20 cellular contexts compared by ENCODE assay signal in the genomic region with DNA sequence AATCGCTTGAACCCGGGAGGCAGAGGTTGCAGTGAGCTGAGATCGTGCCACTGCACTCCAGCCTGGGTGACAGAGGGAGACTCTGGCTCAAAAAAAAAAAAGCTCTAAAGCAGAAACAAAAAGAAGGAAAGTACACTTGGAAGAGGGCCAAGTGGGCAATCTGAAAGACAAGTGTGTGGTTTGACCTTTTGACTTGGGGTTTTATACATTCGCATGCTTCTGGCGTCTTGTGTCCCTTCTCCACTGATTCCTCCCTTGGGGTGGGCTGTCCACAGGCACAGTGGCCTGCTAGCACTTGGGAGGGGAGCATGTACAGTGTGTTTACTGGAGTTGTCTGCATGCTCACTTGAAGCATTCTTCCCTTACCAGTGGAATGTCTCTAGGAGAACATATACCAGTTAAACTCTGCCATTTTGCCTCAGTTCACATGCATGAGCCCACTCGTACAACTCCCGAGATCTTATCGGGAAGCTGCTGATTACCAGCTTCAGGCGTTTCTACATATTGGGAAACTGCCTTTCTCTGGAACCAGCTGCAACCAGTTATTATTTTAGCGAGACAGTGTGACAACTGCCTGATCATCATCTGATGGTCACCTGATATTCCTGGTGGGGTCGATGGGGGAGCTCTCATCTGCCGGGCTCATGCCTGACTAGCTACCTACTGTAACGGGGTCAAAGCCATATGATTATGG.
DNase-seq lines count a peak whose midpoint lies in the region; ATAC-seq, FAIRE-seq and TF ChIP-seq lines count a peak whose summit lies in the region.
"Had no signal": no experiment of that assay in that cellular context is flagged by ENCODE, and none has a peak within 500 bp of the region (broad histone marks: within the 10 kb centered on the region; RNA-seq: fewer than 3 reads in every experiment).

No MANE protein-coding gene starts in this region.

- TF ChIP-seq CTCF in NB4 (IDR thresholded peaks at IDR 0.05; ENCODE audit: low read depth, low read length): no peak
- TF ChIP-seq CTCF in K562 (IDR thresholded peaks at IDR 0.05 in 2 of 3, conservative IDR thresholded peaks at IDR 0.05 in 1 of 3; ENCODE audit: insufficient read depth in 2 of 3, low read depth in 1 of 3, low read length in 3 of 3): no peak

- H3K79me2 ChIP-seq in K562 (ENCODE audit: control insufficient read depth, insufficient read depth, low read length): no peaks in the 10 kb centered on the region

- no peak for TF ChIP-seq POLR2A in NB4 (IDR thresholded peaks at IDR 0.05; ENCODE audit: extremely low read depth, insufficient read length)
- TF ChIP-seq POLR2A in K562 (conservative IDR thresholded peaks at IDR 0.05): no peak

- in situ Hi-C loops in K562 (cut with MboI): no loop called here

- BruUV-seq in K562 (replicated peaks; lab: Mats Ljungman, UMichigan): no TSS peak

- whole genome bisulfite sequencing in K562 (ENCODE audit: insufficient coverage, low coverage, missing lambda C conversion rate): 4% methylated on average over 12 of the region's 13 CpGs

- H3K4me3 ChIP-seq in NB4 (ENCODE audit: low read depth, low read length) (no peak overlapping the region), K562 (no peak overlapping the region)
- H3K4me3 ChIP-seq: A549; BLaER1 treated with 17β-estradiol and CSF1 and Interleukin-3, amounts not matched to agents 10 nM and 100 nM; GM23338; SK-N-MC had no signal

- no peaks in the 10 kb centered on the region for H3K36me3 ChIP-seq in K562 (ENCODE audit: control insufficient read depth, insufficient read depth, low read length)
- H3K36me3 ChIP-seq: BLaER1 treated with 17β-estradiol and CSF1 and Interleukin-3, amounts not matched to agents 10 nM and 100 nM had no signal

- H3K27me3 ChIP-seq in K562 (ENCODE audit: control insufficient read depth in 2 of 2, insufficient read depth in 2 of 2, low read length in 2 of 2): peaks cover 11 to 20% of the 10 kb centered on the region in 2 experiments; a peak in 4 of 5 replicates
- H3K27me3 ChIP-seq: BLaER1 treated with 17β-estradiol and CSF1 and Interleukin-3, amounts not matched to agents 10 nM and 100 nM had no signal

- H3K27ac ChIP-seq in K562 (ENCODE audit: extremely low read depth, low read depth, low read length): no peak overlapping the region
- H3K27ac ChIP-seq: A549; BLaER1 treated with 17β-estradiol and CSF1 and Interleukin-3, amounts not matched to agents 10 nM and 100 nM; SK-N-MC had no signal

- no peak overlapping the region for H3K4me3 Mint-ChIP-seq in activated CD4-positive, alpha-beta T cell treated with anti-CD3 and anti-CD28 coated beads for 36 hours
- H3K4me3 Mint-ChIP-seq: CD4-positive, alpha-beta T cell; GM23338; H9; T-cell had no signal

- intact Hi-C loops in K562 (cut with micrococcal nuclease): loop anchor here (10.0 kb wide), 1 partner anchor 495 kb away; a partner anchor contains a TSS
- intact Hi-C loops in sciatic nerve (cut with DNase I): loop anchor here (10.0 kb wide), 1 partner anchor 615 kb away; no protein-coding TSS in a partner anchor
- intact Hi-C loops in activated CD4-positive, alpha-beta T cell treated with anti-CD3 and anti-CD28 coated beads for 36 hours (cut with DNase I, micrococcal nuclease): no loop called here

- no peaks in the 10 kb centered on the region for H3K4me1 Mint-ChIP-seq in activated CD4-positive, alpha-beta T cell treated with anti-CD3 and anti-CD28 coated beads for 36 hours
- H3K4me1 Mint-ChIP-seq: GM23338, T-cell had no signal

- H3K4me2 ChIP-seq in K562 (ENCODE audit: insufficient read depth, low read length): peak overlapping the region; percentile 40; the same call in 1 of the 2 replicates
- H3K4me2 ChIP-seq: A549, GM23338 had no signal

- FAIRE-seq in K562 (lab: Jason Lieb, UNC) (no peak), GM19239 (lab: Jason Lieb, UNC) (no peak)
- FAIRE-seq: A549, D721Med had no signal

- ATAC-seq in K562 (peak; percentile 18), sciatic nerve (peak; percentile 24)
- ATAC-seq in activated CD4-positive, alpha-beta T cell treated with anti-CD3 and anti-CD28 coated beads for 36 hours: no peak

- H3K27me3 Mint-ChIP-seq in activated CD4-positive, alpha-beta T cell treated with anti-CD3 and anti-CD28 coated beads for 36 hours: peaks cover 42% of the 10 kb centered on the region

- H3K9me1 ChIP-seq in K562 (ENCODE audit: control insufficient read depth, insufficient read depth, low read length): no peaks in the 10 kb centered on the region

- peaks cover 10 to 12% of the 10 kb centered on the region in 2 experiments; a peak in 4 of 5 replicates for H3K4me1 ChIP-seq in K562 (replicated peaks in 1 of 2; ENCODE audit: control insufficient read depth in 2 of 2, insufficient read depth in 2 of 2, low read length in 2 of 2)
- H3K4me1 ChIP-seq: A549 had no signal

- TF ChIP-seq RAD21 in K562 (CRISPR knock-in tag; conservative IDR thresholded peaks at IDR 0.05 in 1 of 2, IDR thresholded peaks at IDR 0.05 in 1 of 2): no peak

- CTCF ChIA-PET in K562 (lab: Yijun Ruan, JAX; ENCODE audit: low intra/inter-chr PET ratio): interaction anchor here (0.6 to 0.7 kb wide), 2 partner anchors 215 to 277 kb away, joined by 3 to 5 read pairs; no protein-coding TSS in a partner anchor
- CTCF ChIA-PET in activated CD4-positive, alpha-beta T cell treated with anti-CD3 and anti-CD28 coated beads for 36 hours (lab: Charles Lee): interaction anchor here (0.7 to 1.9 kb wide), 5 partner anchors 9 to 231 kb away, joined by 3 to 6 read pairs (median 4); no protein-coding TSS in a partner anchor

- H3K27ac Mint-ChIP-seq in activated CD4-positive, alpha-beta T cell treated with anti-CD3 and anti-CD28 coated beads for 36 hours: no peak overlapping the region
- H3K27ac Mint-ChIP-seq: CD4-positive, alpha-beta T cell; GM23338; H9 had no signal

- POLR2A ChIA-PET in K562 (lab: Yijun Ruan, JAX): interaction anchor here (0.6 to 1.3 kb wide), 4 partner anchors 11 to 591 kb away, joined by 3 to 4 read pairs (median 3); no protein-coding TSS in a partner anchor
- POLR2A ChIA-PET in activated CD4-positive, alpha-beta T cell treated with anti-CD3 and anti-CD28 coated beads for 36 hours (lab: Charles Lee): no interaction called here

- no peaks in the 10 kb centered on the region for H3K9me3 Mint-ChIP-seq in activated CD4-positive, alpha-beta T cell treated with anti-CD3 and anti-CD28 coated beads for 36 hours (ENCODE audit: low read depth)
- H3K9me3 Mint-ChIP-seq: CD4-positive, alpha-beta T cell; GM23338; T-cell had no signal

- no peak overlapping the region; a peak in 1 of 4 replicates for H3K9ac ChIP-seq in K562 (ENCODE audit: insufficient read depth in 1 of 2, low read depth in 2 of 2, low read length in 2 of 2)
- H3K9ac ChIP-seq: BLaER1 treated with 17β-estradiol and CSF1 and Interleukin-3, amounts not matched to agents 10 nM and 100 nM had no signal

- H3K9me3 ChIP-seq in K562 (replicated peaks; ENCODE audit: control insufficient read depth, insufficient read depth, low read depth, low read length): no peaks in the 10 kb centered on the region

- H3K36me3 Mint-ChIP-seq in activated CD4-positive, alpha-beta T cell treated with anti-CD3 and anti-CD28 coated beads for 36 hours (ENCODE audit: low read depth): no peaks in the 10 kb centered on the region
- H3K36me3 Mint-ChIP-seq: T-cell had no signal

- DNase-seq in M059J (ENCODE audit: low read depth) (peak; percentile 29), NB4 (ENCODE audit: low read depth) (peak; percentile 54), K562 (ENCODE audit: extremely low read depth in 1 of 4, low spot score in 3 of 4) (no peak), sciatic nerve (ENCODE audit: low spot score) (no peak), GM19239 (ENCODE audit: insufficient read length, low spot score) (no peak)
- no peak for DNase-seq in activated CD4-positive, alpha-beta T cell treated with anti-CD3 and anti-CD28 coated beads, Interleukin-2, amount 50 U/mL, for 1 hour
- DNase-seq in activated CD4-positive, alpha-beta T cell treated with anti-CD3 and anti-CD28 coated beads for 36 hours: no peak
- DNase-seq: CD4-positive, alpha-beta T cell; NCI-H1105; NCI-H1436 treated with DMSO at 0.1 percent for 48 hours; NCI-H2107; NCI-H446; SIG-M5 had no signal

- no peak for TF ChIP-seq EP300 in K562 (IDR thresholded peaks at IDR 0.05; ENCODE audit: low read length)

- H4K20me1 ChIP-seq in K562 (replicated peaks; ENCODE audit: control insufficient read depth, insufficient read depth, low read length): no peaks in the 10 kb centered on the region
- H4K20me1 ChIP-seq: BLaER1 treated with 17β-estradiol and CSF1 and Interleukin-3, amounts not matched to agents 10 nM and 100 nM had no signal

- no peak overlapping the region for H2AFZ ChIP-seq in K562 (ENCODE audit: low read depth, low read length)
- H2AFZ ChIP-seq: GM23338 had no signal

Comparison
In these comparisons a context has a peak if more than half of its experiments do, and no peak if none do; other contexts are left out.
1. DNase-seq: peak in M059J (single experiment) and NB4 (single experiment); none in K562 (0 of 4), sciatic nerve (single experiment), activated CD4-positive, alpha-beta T cell treated with anti-CD3 and anti-CD28 coated beads, Interleukin-2, amount 50 U/mL, for 1 hour (single experiment), activated CD4-positive, alpha-beta T cell treated with anti-CD3 and anti-CD28 coated beads for 36 hours (single experiment) and GM19239 (single experiment).
2. intact Hi-C loops: an anchor here in K562 (10.0 kb wide) and sciatic nerve (10.0 kb wide); none called in activated CD4-positive, alpha-beta T cell treated with anti-CD3 and anti-CD28 coated beads for 36 hours.